4 cellular contexts compared by ENCODE assay signal in genomic region chr10:120601999-120602398, GRCh38.
"Had no signal": no experiment of that assay in that cellular context is flagged by ENCODE, and none has a peak within 500 bp of the region (broad histone marks: within the 10 kb centered on the region; RNA-seq: fewer than 3 reads in every experiment).

No MANE protein-coding gene starts in this region.

- H3K4me2 ChIP-seq: GM23338 had no signal

- H3K4me3 ChIP-seq: GM23338 had no signal

- ATAC-seq: GM23338 had no signal

- DNase-seq: H9, HCEC 1CT, IMR-90 had no signal

- H3K4me3 Mint-ChIP-seq: GM23338, H9 had no signal
